ENCODE assay signal across 1 cellular context in genomic region chr21:42433946-42434551, GRCh38.
TF ChIP-seq lines count a peak whose summit lies in the region.

No MANE protein-coding gene starts in this region.

TF ChIP-seq in HEK293, 187 proteins besides CTCF, POLR2A, EP300 and RAD21 (continued from another document):
- TF ChIP-seq, protein P1, sequence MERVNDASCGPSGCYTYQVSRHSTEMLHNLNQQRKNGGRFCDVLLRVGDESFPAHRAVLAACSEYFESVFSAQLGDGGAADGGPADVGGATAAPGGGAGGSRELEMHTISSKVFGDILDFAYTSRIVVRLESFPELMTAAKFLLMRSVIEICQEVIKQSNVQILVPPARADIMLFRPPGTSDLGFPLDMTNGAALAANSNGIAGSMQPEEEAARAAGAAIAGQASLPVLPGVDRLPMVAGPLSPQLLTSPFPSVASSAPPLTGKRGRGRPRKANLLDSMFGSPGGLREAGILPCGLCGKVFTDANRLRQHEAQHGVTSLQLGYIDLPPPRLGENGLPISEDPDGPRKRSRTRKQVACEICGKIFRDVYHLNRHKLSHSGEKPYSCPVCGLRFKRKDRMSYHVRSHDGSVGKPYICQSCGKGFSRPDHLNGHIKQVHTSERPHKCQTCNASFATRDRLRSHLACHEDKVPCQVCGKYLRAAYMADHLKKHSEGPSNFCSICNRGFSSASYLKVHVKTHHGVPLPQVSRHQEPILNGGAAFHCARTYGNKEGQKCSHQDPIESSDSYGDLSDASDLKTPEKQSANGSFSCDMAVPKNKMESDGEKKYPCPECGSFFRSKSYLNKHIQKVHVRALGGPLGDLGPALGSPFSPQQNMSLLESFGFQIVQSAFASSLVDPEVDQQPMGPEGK (tag by site-specific recombination; IDR thresholded peaks at IDR 0.05) = no peak
- 0 out of 2 replicates have a peak, but pooled peaks have one; percentile 33 for TF ChIP-seq ZNF324 (tag by site-specific recombination; IDR thresholded peaks at IDR 0.05)
- no peak for TF ChIP-seq ZNF560 (tag by site-specific recombination; IDR thresholded peaks at IDR 0.05; ENCODE audit: borderline replicate concordance)
- no peak for TF ChIP-seq ZNF350 (tag by site-specific recombination; IDR thresholded peaks at IDR 0.05)
- TF ChIP-seq, protein P2, sequence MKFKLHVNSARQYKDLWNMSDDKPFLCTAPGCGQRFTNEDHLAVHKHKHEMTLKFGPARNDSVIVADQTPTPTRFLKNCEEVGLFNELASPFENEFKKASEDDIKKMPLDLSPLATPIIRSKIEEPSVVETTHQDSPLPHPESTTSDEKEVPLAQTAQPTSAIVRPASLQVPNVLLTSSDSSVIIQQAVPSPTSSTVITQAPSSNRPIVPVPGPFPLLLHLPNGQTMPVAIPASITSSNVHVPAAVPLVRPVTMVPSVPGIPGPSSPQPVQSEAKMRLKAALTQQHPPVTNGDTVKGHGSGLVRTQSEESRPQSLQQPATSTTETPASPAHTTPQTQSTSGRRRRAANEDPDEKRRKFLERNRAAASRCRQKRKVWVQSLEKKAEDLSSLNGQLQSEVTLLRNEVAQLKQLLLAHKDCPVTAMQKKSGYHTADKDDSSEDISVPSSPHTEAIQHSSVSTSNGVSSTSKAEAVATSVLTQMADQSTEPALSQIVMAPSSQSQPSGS (tag by site-specific recombination; IDR thresholded peaks at IDR 0.05; ENCODE audit: low read depth) = 0 out of 2 replicates have a peak, but pooled peaks have one; percentile 29
- no peak for TF ChIP-seq SALL2 (tag by site-specific recombination; IDR thresholded peaks at IDR 0.05; ENCODE audit: borderline replicate concordance)
- 0 out of 2 replicates have a peak, but pooled peaks have one; percentile 15 for TF ChIP-seq ZNF398 (tag by site-specific recombination; IDR thresholded peaks at IDR 0.05)
- no peak for TF ChIP-seq ZNF239 (tag by site-specific recombination; IDR thresholded peaks at IDR 0.05)
- peak; percentile 74 for TF ChIP-seq ZBTB21 (tag by site-specific recombination; IDR thresholded peaks at IDR 0.05)
- no peak for TF ChIP-seq ZNF423 (tag by site-specific recombination; IDR thresholded peaks at IDR 0.05)
- TF ChIP-seq KLF1 (tag by site-specific recombination; IDR thresholded peaks at IDR 0.05) = peak; percentile 83
- no peak for TF ChIP-seq ZSCAN16 (tag by site-specific recombination; IDR thresholded peaks at IDR 0.05)
- TF ChIP-seq ZNF843 (tag by site-specific recombination; IDR thresholded peaks at IDR 0.05) = no peak
- TF ChIP-seq ZNF18 (tag by site-specific recombination; IDR thresholded peaks at IDR 0.05) = no peak
- TF ChIP-seq, protein P3, sequence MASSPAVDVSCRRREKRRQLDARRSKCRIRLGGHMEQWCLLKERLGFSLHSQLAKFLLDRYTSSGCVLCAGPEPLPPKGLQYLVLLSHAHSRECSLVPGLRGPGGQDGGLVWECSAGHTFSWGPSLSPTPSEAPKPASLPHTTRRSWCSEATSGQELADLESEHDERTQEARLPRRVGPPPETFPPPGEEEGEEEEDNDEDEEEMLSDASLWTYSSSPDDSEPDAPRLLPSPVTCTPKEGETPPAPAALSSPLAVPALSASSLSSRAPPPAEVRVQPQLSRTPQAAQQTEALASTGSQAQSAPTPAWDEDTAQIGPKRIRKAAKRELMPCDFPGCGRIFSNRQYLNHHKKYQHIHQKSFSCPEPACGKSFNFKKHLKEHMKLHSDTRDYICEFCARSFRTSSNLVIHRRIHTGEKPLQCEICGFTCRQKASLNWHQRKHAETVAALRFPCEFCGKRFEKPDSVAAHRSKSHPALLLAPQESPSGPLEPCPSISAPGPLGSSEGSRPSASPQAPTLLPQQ (tag by site-specific recombination; IDR thresholded peaks at IDR 0.05) = peak; percentile 81
- TF ChIP-seq, protein P4, sequence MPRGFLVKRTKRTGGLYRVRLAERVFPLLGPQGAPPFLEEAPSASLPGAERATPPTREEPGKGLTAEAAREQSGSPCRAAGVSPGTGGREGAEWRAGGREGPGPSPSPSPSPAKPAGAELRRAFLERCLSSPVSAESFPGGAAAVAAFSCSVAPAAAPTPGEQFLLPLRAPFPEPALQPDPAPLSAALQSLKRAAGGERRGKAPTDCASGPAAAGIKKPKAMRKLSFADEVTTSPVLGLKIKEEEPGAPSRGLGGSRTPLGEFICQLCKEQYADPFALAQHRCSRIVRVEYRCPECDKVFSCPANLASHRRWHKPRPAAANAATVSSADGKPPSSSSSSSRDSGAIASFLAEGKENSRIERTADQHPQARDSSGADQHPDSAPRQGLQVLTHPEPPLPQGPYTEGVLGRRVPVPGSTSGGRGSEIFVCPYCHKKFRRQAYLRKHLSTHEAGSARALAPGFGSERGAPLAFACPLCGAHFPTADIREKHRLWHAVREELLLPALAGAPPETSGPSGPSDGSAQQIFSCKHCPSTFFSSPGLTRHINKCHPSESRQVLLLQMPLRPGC (tag by site-specific recombination; IDR thresholded peaks at IDR 0.05) = no peak
- TF ChIP-seq SCRT2 (tag by site-specific recombination; IDR thresholded peaks at IDR 0.05) = no peak
